In genomic region chr3:30228302-30228631, GRCh38 we compare ENCODE assay signal across 21 cellular contexts.
A peak's percentile ranks its signal among the peaks of the same experiment; 100 is the strongest.
DNase-seq lines count a peak whose midpoint lies in the region; ATAC-seq and TF ChIP-seq lines count a peak whose summit lies in the region.
"Had no signal": no experiment of that assay in that cellular context is flagged by ENCODE, and none has a peak within 500 bp of the region (broad histone marks: within the 10 kb centered on the region; RNA-seq: fewer than 3 reads in every experiment).

No MANE protein-coding gene starts in this region.

- H3K4me1 Mint-ChIP-seq in activated CD4-positive, alpha-beta memory T cell treated with anti-CD3 and anti-CD28 coated beads, Interleukin-2, amount 10 ng/mL, durations not matched to agents 7 days and 5 days, result peaks cover 25% of the 10 kb centered on the region
- H3K4me1 Mint-ChIP-seq in activated CD4-positive, alpha-beta memory T cell treated with anti-CD3 and anti-CD28 coated beads for 36 hours (ENCODE audit: low read depth), result peaks cover 11% of the 10 kb centered on the region
- H3K4me1 Mint-ChIP-seq: central memory CD8-positive, alpha-beta T cell had no signal

- ATAC-seq in GM18517 (IDR thresholded peaks at IDR 0.05; ENCODE audit: unreplicated experiment), result no peak
- ATAC-seq: effector memory CD8-positive, alpha-beta T cell; GM12878 had no signal

- no peak overlapping the region for H3K4me3 Mint-ChIP-seq in activated CD4-positive, alpha-beta memory T cell treated with anti-CD3 and anti-CD28 coated beads, Interleukin-2, amount 10 ng/mL, durations not matched to agents 7 days and 5 days
- H3K4me3 Mint-ChIP-seq in activated CD4-positive, alpha-beta memory T cell treated with anti-CD3 and anti-CD28 coated beads for 36 hours, result no peak overlapping the region
- H3K4me3 Mint-ChIP-seq: central memory CD8-positive, alpha-beta T cell; effector memory CD8-positive, alpha-beta T cell; naive B cell; stimulated activated naive CD8-positive, alpha-beta T cell treated with anti-CD3 and anti-CD28 coated beads, Interleukin-15, Interleukin-2, amounts not matched to agents 100 ng/mL and 50 ng/mL, for 24 hours had no signal

- no peak overlapping the region for H3K9ac ChIP-seq in mammary epithelial cell (ENCODE audit: insufficient read depth, low read length)
- H3K9ac ChIP-seq in skeletal muscle satellite cell (ENCODE audit: low read depth, low read length), result peak overlapping the region; percentile 64

- dilution Hi-C loops in mammary epithelial cell (cut with HindIII; ENCODE audit: low sequenced_read_pairs), result no loop called here

- TF ChIP-seq CTCF in mammary epithelial cell (conservative IDR thresholded peaks at IDR 0.05 in 1 of 2, IDR thresholded peaks at IDR 0.05 in 1 of 2; ENCODE audit: extremely low read depth in 1 of 2, insufficient read depth in 1 of 2, low read depth in 1 of 2, low read length in 2 of 2) (no peak), GM13976 (IDR thresholded peaks at IDR 0.05; ENCODE audit: borderline replicate concordance, control extremely low read depth, extremely low read depth, insufficient read depth, missing control alignments) (no peak)

- no TSS peak for BruUV-seq in mammary epithelial cell (replicated peaks; lab: Mats Ljungman, UMichigan)

- peak overlapping the region; percentile 57 for H3K4me2 ChIP-seq in mammary epithelial cell (ENCODE audit: insufficient read depth, low read depth, low read length)
- peak overlapping the region; percentile 16 for H3K4me2 ChIP-seq in skeletal muscle satellite cell (ENCODE audit: low read length)

- H3K27me3 ChIP-seq in mammary epithelial cell (ENCODE audit: insufficient read depth, low read length) (no peaks in the 10 kb centered on the region), skeletal muscle satellite cell (ENCODE audit: control insufficient read depth, insufficient read depth, low read length) (no peaks in the 10 kb centered on the region)
- H3K27me3 ChIP-seq: adrenal gland had no signal

- H3K36me3 ChIP-seq in mammary epithelial cell (ENCODE audit: insufficient read depth, low read length) (no peaks in the 10 kb centered on the region), skeletal muscle satellite cell (ENCODE audit: insufficient read depth, low read length) (no peaks in the 10 kb centered on the region)
- H3K36me3 ChIP-seq: adrenal gland, prostate gland had no signal

- CTCF ChIA-PET in activated CD4-positive, alpha-beta memory T cell treated with anti-CD3 and anti-CD28 coated beads, Interleukin-2, amount 10 ng/mL, durations not matched to agents 7 days and 5 days (lab: Charles Lee), result no interaction called here
- CTCF ChIA-PET in activated CD4-positive, alpha-beta memory T cell treated with anti-CD3 and anti-CD28 coated beads for 36 hours (lab: Charles Lee), result no interaction called here
- CTCF ChIA-PET in mammary epithelial cell (lab: Charles Lee; ENCODE audit: low non-redundant PET), result no interaction called here

- intact Hi-C loops in activated CD4-positive, alpha-beta memory T cell treated with anti-CD3 and anti-CD28 coated beads for 36 hours (cut with micrococcal nuclease), result no loop called here
- intact Hi-C loops in mammary epithelial cell (cut with micrococcal nuclease), result loop anchor here (10.0 kb wide), 1 partner anchor 277 kb away; no protein-coding TSS in a partner anchor

- H3K36me3 Mint-ChIP-seq in activated CD4-positive, alpha-beta memory T cell treated with anti-CD3 and anti-CD28 coated beads, Interleukin-2, amount 10 ng/mL, durations not matched to agents 7 days and 5 days (ENCODE audit: low read depth), result peaks cover 16% of the 10 kb centered on the region
- H3K36me3 Mint-ChIP-seq in activated CD4-positive, alpha-beta memory T cell treated with anti-CD3 and anti-CD28 coated beads for 36 hours, result no peaks in the 10 kb centered on the region
- H3K36me3 Mint-ChIP-seq: naive B cell had no signal

- H4K20me1 ChIP-seq in mammary epithelial cell (ENCODE audit: insufficient read depth, low read length), result no peaks in the 10 kb centered on the region

- H3K27me3 Mint-ChIP-seq in activated CD4-positive, alpha-beta memory T cell treated with anti-CD3 and anti-CD28 coated beads, Interleukin-2, amount 10 ng/mL, durations not matched to agents 7 days and 5 days, result no peaks in the 10 kb centered on the region
- H3K27me3 Mint-ChIP-seq in activated CD4-positive, alpha-beta memory T cell treated with anti-CD3 and anti-CD28 coated beads for 36 hours, result no peaks in the 10 kb centered on the region
- H3K27me3 Mint-ChIP-seq: naive B cell; stimulated activated naive CD8-positive, alpha-beta T cell treated with anti-CD3 and anti-CD28 coated beads, Interleukin-15, Interleukin-2, amounts not matched to agents 100 ng/mL and 50 ng/mL, for 24 hours had no signal

- no peaks in the 10 kb centered on the region for H3K79me2 ChIP-seq in mammary epithelial cell (ENCODE audit: insufficient read depth, low read length)

- H3K4me3 ChIP-seq in mammary epithelial cell (replicated peaks in 1 of 3; ENCODE audit: insufficient read depth in 1 of 3, low read depth in 2 of 3, low read length in 3 of 3) (no peak overlapping the region), skeletal muscle satellite cell (ENCODE audit: low read length) (no peak overlapping the region)
- H3K4me3 ChIP-seq: adrenal gland, GM12878, prostate gland had no signal

- 100% methylated on average over 2 of the region's 2 CpGs for WGBS in mammary epithelial cell (ENCODE audit: low coverage, missing lambda C conversion rate)

- H3K4me1 ChIP-seq in mammary epithelial cell (ENCODE audit: insufficient read depth, low read length), result peaks cover 12% of the 10 kb centered on the region
- peaks cover 54% of the 10 kb centered on the region for H3K4me1 ChIP-seq in skeletal muscle satellite cell (ENCODE audit: control insufficient read depth, insufficient read depth, low read length)
- H3K4me1 ChIP-seq: prostate gland had no signal

- peak overlapping the region; percentile 68 for H3K27ac Mint-ChIP-seq in activated CD4-positive, alpha-beta memory T cell treated with anti-CD3 and anti-CD28 coated beads, Interleukin-2, amount 10 ng/mL, durations not matched to agents 7 days and 5 days
- no peak overlapping the region for H3K27ac Mint-ChIP-seq in activated CD4-positive, alpha-beta memory T cell treated with anti-CD3 and anti-CD28 coated beads for 36 hours
- H3K27ac Mint-ChIP-seq: effector memory CD8-positive, alpha-beta T cell had no signal

- peaks cover 8% of the 10 kb centered on the region for H3K9me3 Mint-ChIP-seq in activated CD4-positive, alpha-beta memory T cell treated with anti-CD3 and anti-CD28 coated beads, Interleukin-2, amount 10 ng/mL, durations not matched to agents 7 days and 5 days
- no peaks in the 10 kb centered on the region for H3K9me3 Mint-ChIP-seq in activated CD4-positive, alpha-beta memory T cell treated with anti-CD3 and anti-CD28 coated beads for 36 hours
- H3K9me3 Mint-ChIP-seq: central memory CD8-positive, alpha-beta T cell; effector memory CD8-positive, alpha-beta T cell; naive B cell; stimulated activated naive CD8-positive, alpha-beta T cell treated with anti-CD3 and anti-CD28 coated beads, Interleukin-15, Interleukin-2, amounts not matched to agents 100 ng/mL and 50 ng/mL, for 24 hours had no signal

- POLR2A ChIA-PET in activated CD4-positive, alpha-beta memory T cell treated with anti-CD3 and anti-CD28 coated beads, Interleukin-2, amount 10 ng/mL, durations not matched to agents 7 days and 5 days (lab: Charles Lee), result no interaction called here
- POLR2A ChIA-PET in activated CD4-positive, alpha-beta memory T cell treated with anti-CD3 and anti-CD28 coated beads for 36 hours (lab: Charles Lee), result no interaction called here

- H3K27ac ChIP-seq in mammary epithelial cell (ENCODE audit: insufficient read depth, low read depth, low read length), result peak overlapping the region; percentile 32

- DNase-seq in activated CD4-positive, alpha-beta memory T cell treated with anti-CD3 and anti-CD28 coated beads, Interleukin-2, amount 10 ng/mL, durations not matched to agents 7 days and 5 days, result no peak
- no peak for DNase-seq in activated CD4-positive, alpha-beta memory T cell treated with anti-CD3 and anti-CD28 coated beads for 36 hours
- peak; percentile 65 for DNase-seq in OCI-M1 (lab: John Stamatoyannopoulos, UW)
- no peak for DNase-seq in mammary epithelial cell
- DNase-seq in LoVo (ENCODE audit: low spot score), result no peak
- DNase-seq in GM13976 (ENCODE audit: low spot score), result no peak
- DNase-seq: activated CD4-positive, CD25-positive, alpha-beta regulatory T cell treated with anti-CD3 and anti-CD28 coated beads, Interleukin-2, amount 50 U/mL, for 72 hours; adrenal gland; effector memory CD8-positive, alpha-beta T cell; GOT3; naive B cell; NCI-H1436; SHP77 treated with DMSO at 0.1 percent for 48 hours; stimulated activated CD4-positive, alpha-beta T cell treated with anti-CD3 and anti-CD28 coated beads, Interleukin-15, amount 100 ng/mL, for 24 hours; T-helper 9 cell had no signal

- in situ Hi-C loops in mammary epithelial cell (cut with MboI; ENCODE audit: low sequenced_read_pairs in 2 of 2) (no loop called here), GM13976 (cut with MboI; ENCODE audit: low sequenced_read_pairs, unreplicated experiment) (no loop called here)

- no peak overlapping the region for H2AFZ ChIP-seq in mammary epithelial cell (ENCODE audit: low read depth, low read length)

- H3K9me3 ChIP-seq in mammary epithelial cell (replicated peaks; ENCODE audit: insufficient read depth, low read length) (no peaks in the 10 kb centered on the region), skeletal muscle satellite cell (replicated peaks; ENCODE audit: low read length) (no peaks in the 10 kb centered on the region)
- H3K9me3 ChIP-seq: adrenal gland, prostate gland had no signal
